Comparison of ENCODE assay signal across 20 cellular contexts in the genomic region with DNA sequence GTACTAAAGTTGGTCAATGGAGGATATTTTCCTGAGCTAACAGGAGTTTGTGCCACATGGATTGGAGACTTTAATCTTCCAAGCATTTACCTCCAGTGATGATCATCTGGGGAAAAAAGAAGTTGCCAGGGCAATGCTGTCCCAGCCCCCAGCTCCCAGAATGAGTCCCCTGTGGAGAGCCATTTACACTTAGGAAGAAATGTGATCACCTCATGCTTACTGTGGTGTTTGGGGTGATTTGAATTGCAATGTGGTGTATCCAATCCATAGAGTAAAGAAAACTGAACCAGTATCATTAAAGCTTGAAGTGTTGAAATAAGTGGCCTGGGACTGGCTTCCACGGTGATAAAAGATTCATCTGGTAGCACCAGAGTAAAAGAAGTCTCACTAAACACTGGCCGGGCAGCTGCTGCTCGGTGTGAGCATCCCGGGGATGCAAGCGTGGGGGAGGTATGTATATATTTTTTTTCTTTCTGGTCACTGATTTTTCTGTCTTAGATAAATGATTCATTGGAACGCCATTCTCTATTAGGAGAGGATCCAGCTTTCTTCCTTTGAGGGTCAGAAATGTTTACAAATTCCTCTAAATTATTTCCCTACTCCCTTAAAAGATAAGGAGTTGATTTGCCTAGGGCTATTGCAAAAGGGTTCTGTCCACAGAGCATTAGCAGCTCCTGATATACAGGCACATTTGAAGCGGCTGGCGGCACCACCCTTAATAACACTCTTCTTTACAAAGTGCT.
A peak's percentile ranks its signal among the peaks of the same experiment; 100 is the strongest.
DNase-seq lines count a peak whose midpoint lies in the region; ATAC-seq and TF ChIP-seq lines count a peak whose summit lies in the region.
"Had no signal": no experiment of that assay in that cellular context is flagged by ENCODE, and none has a peak within 500 bp of the region (broad histone marks: within the 10 kb centered on the region; RNA-seq: fewer than 3 reads in every experiment).

No MANE protein-coding gene starts in this region.

- TF ChIP-seq POLR2A in body of pancreas (IDR thresholded peaks at IDR 0.05) = no peak

- peaks cover 16% of the 10 kb centered on the region for H3K4me1 Mint-ChIP-seq in type B pancreatic cell (ENCODE audit: unreplicated experiment)
- H3K4me1 Mint-ChIP-seq: activated CD4-positive, alpha-beta T cell treated with anti-CD3 and anti-CD28 coated beads for 36 hours; naive thymus-derived CD8-positive, alpha-beta T cell had no signal

- no peaks in the 10 kb centered on the region for H3K36me3 ChIP-seq in ectodermal cell (ENCODE audit: control insufficient read depth, insufficient read depth, low read length)
- H3K36me3 ChIP-seq in iPS-20b (ENCODE audit: insufficient read depth, low read depth, low read length) = no peaks in the 10 kb centered on the region
- H3K36me3 ChIP-seq in body of pancreas (replicated peaks in 1 of 2; ENCODE audit: insufficient read depth in 1 of 2, low read depth in 2 of 2) = no peaks in the 10 kb centered on the region
- H3K36me3 ChIP-seq: breast epithelium, gastrocnemius medialis, HAP-1 had no signal

- no peaks in the 10 kb centered on the region for H3K9me3 Mint-ChIP-seq in type B pancreatic cell
- H3K9me3 Mint-ChIP-seq: activated T-helper 1 cell treated with anti-CD3 and anti-CD28 coated beads, Interleukin-12 subunit alpha, Interleukin-12 subunit beta, Interleukin-2, Interleukin-4 antibody, amounts not matched to agents 30 ng/mL and 10 ng/mL and 1 ng/mL, durations not matched to agents 14 hours and 24 hours and 36 hours; dendritic cell treated with granulocyte-macrophage colony-stimulating factor and Interleukin-4, amounts not matched to agents 40 ng/mL and 50 ng/mL, for 4 days had no signal

- TF ChIP-seq CTCF in type B pancreatic cell (conservative IDR thresholded peaks at IDR 0.05) = no peak
- TF ChIP-seq CTCF in body of pancreas (IDR thresholded peaks at IDR 0.05) = no peak

- no peak overlapping the region for H3K27ac Mint-ChIP-seq in type B pancreatic cell
- H3K27ac Mint-ChIP-seq: activated CD4-positive, alpha-beta T cell treated with anti-CD3 and anti-CD28 coated beads for 36 hours; activated naive CD8-positive, alpha-beta T cell; activated T-helper 1 cell treated with anti-CD3 and anti-CD28 coated beads, Interleukin-12 subunit alpha, Interleukin-12 subunit beta, Interleukin-2, Interleukin-4 antibody, amounts not matched to agents 30 ng/mL and 10 ng/mL and 1 ng/mL, durations not matched to agents 14 hours and 24 hours and 36 hours; dendritic cell treated with granulocyte-macrophage colony-stimulating factor and Interleukin-4, amounts not matched to agents 40 ng/mL and 50 ng/mL, for 4 days; naive thymus-derived CD8-positive, alpha-beta T cell had no signal

- intact Hi-C loops in body of pancreas (cut with DNase I) = no loop called here

- H3K9ac ChIP-seq in iPS-20b (ENCODE audit: low read depth, low read length) = peak overlapping the region; percentile 86

- H3K27ac ChIP-seq in ectodermal cell (ENCODE audit: insufficient read depth, low read depth, low read length, poor library complexity, severe bottlenecking) (peak overlapping the region; percentile 67), iPS-20b (ENCODE audit: low read length) (peak overlapping the region; percentile 65), body of pancreas (no peak overlapping the region)
- H3K27ac ChIP-seq: breast epithelium, gastrocnemius medialis, psoas muscle, skin epidermis had no signal

- H3K9me3 ChIP-seq in ectodermal cell (ENCODE audit: control insufficient read depth, low read length) = no peaks in the 10 kb centered on the region
- H3K9me3 ChIP-seq in iPS-20b (ENCODE audit: insufficient read depth, low read depth, low read length) = no peaks in the 10 kb centered on the region
- H3K9me3 ChIP-seq in body of pancreas = no peaks in the 10 kb centered on the region
- H3K9me3 ChIP-seq: breast epithelium, gastrocnemius medialis, HAP-1, psoas muscle had no signal

- ATAC-seq in body of pancreas (no peak), GM21526 (IDR thresholded peaks at IDR 0.05; ENCODE audit: low FRiP score, unreplicated experiment) (no peak)
- ATAC-seq: activated CD4-positive, alpha-beta T cell treated with anti-CD3 and anti-CD28 coated beads for 36 hours; gastrocnemius medialis; naive thymus-derived CD8-positive, alpha-beta T cell; psoas muscle had no signal

- H3K27me3 ChIP-seq in ectodermal cell (ENCODE audit: control insufficient read depth, insufficient read depth, low read length, poor library complexity, severe bottlenecking) (no peaks in the 10 kb centered on the region), iPS-20b (ENCODE audit: insufficient read depth, low read length) (peaks cover 2% of the 10 kb centered on the region; the same call in 1 of the 2 replicates), body of pancreas (no peaks in the 10 kb centered on the region)
- H3K27me3 ChIP-seq: gastrocnemius medialis had no signal

- whole genome bisulfite sequencing in ectodermal cell, 2 experiments = 1 to 7% methylated on average over 7 to 8 of the region's 8 CpGs
- 15 to 16% methylated on average over 8 of the region's 8 CpGs for WGBS in body of pancreas, 2 donors

- H3K36me3 Mint-ChIP-seq in type B pancreatic cell = peaks cover 3% of the 10 kb centered on the region
- H3K36me3 Mint-ChIP-seq: activated naive CD8-positive, alpha-beta T cell; naive thymus-derived CD8-positive, alpha-beta T cell had no signal

- DNase-seq in NCI-H748 (lab: John Stamatoyannopoulos, UW; ENCODE audit: unreplicated experiment) (peak; percentile 58), NCI-H748 treated with DMSO at 0.1 percent for 48 hours (lab: John Stamatoyannopoulos, UW) (no peak), type B pancreatic cell (ENCODE audit: extremely low spot score, unreplicated experiment) (no peak), body of pancreas (no peak), kidney glomerular epithelial cell (lab: John Stamatoyannopoulos, UW) (no peak)
- DNase-seq: activated CD4-positive, alpha-beta T cell treated with anti-CD3 and anti-CD28 coated beads for 36 hours; gastrocnemius medialis; naive thymus-derived CD8-positive, alpha-beta T cell; NCI-H1930; psoas muscle; stimulated activated CD4-positive, alpha-beta T cell treated with anti-CD3 and anti-CD28 coated beads, Interleukin-4, amount 100 ng/mL, for 1 hour had no signal

- peaks cover 22% of the 10 kb centered on the region for H3K4me1 ChIP-seq in ectodermal cell (ENCODE audit: control insufficient read depth, insufficient read depth, low read length)
- peaks cover 18% of the 10 kb centered on the region for H3K4me1 ChIP-seq in iPS-20b (ENCODE audit: insufficient read depth, low read length)
- no peaks in the 10 kb centered on the region for H3K4me1 ChIP-seq in body of pancreas
- H3K4me1 ChIP-seq: breast epithelium, gastrocnemius medialis, HAP-1, psoas muscle had no signal

- peak overlapping the region; percentile 32 for H3K4me3 Mint-ChIP-seq in type B pancreatic cell
- H3K4me3 Mint-ChIP-seq: activated CD4-positive, alpha-beta T cell treated with anti-CD3 and anti-CD28 coated beads for 36 hours; activated naive CD8-positive, alpha-beta T cell; activated T-helper 1 cell treated with anti-CD3 and anti-CD28 coated beads, Interleukin-12 subunit alpha, Interleukin-12 subunit beta, Interleukin-2, Interleukin-4 antibody, amounts not matched to agents 30 ng/mL and 10 ng/mL and 1 ng/mL, durations not matched to agents 14 hours and 24 hours and 36 hours; dendritic cell treated with granulocyte-macrophage colony-stimulating factor and Interleukin-4, amounts not matched to agents 40 ng/mL and 50 ng/mL, for 4 days; naive thymus-derived CD8-positive, alpha-beta T cell had no signal

- H3K4me3 ChIP-seq in ectodermal cell (ENCODE audit: insufficient read depth, low read depth, low read length) (peak overlapping the region; percentile 16), iPS-20b (ENCODE audit: low read length) (peak overlapping the region; percentile 70), body of pancreas (no peak overlapping the region)
- H3K4me3 ChIP-seq: breast epithelium, gastrocnemius medialis, HAP-1, psoas muscle, skin epidermis had no signal

- peaks cover 62% of the 10 kb centered on the region for H3K27me3 Mint-ChIP-seq in type B pancreatic cell

Comparison
In these comparisons a context has a peak if more than half of its experiments do, and no peak if none do; other contexts are left out.
1. H3K27ac ChIP-seq: peak in ectodermal cell (single experiment) and iPS-20b (single experiment); none in body of pancreas (0 of 4).
2. H3K4me3 ChIP-seq: peak in ectodermal cell (single experiment) and iPS-20b (single experiment); none in body of pancreas (0 of 2).